In the genomic region with DNA sequence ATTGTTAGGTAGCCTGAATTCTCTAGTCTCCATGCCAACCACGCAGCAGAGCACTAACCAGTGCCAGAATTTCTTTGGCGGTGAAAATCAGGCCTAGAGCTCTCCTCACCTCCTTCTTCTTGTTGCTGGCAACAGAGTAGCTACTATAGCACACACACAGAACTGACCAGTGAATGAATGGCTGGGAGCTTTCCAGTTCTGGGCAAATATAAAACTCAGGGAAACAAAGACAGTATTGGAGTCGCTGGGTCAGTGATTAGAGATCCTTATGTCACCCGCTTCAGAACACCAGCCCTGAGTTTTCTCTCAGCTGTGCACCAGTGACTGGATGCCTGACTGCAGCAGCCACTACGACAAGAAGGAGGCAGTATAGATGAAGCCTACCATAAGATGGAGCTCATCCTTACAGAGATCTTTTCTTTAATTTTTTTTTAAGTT, we compare ENCODE assay signal across 1 cellular context.
TF ChIP-seq lines count a peak whose summit lies in the region.

No MANE protein-coding gene starts in this region.

TF ChIP-seq in HCT116, 20 proteins besides CTCF, POLR2A, EP300 and RAD21:
- no peak for TF ChIP-seq ELF1 (IDR thresholded peaks at IDR 0.05; ENCODE audit: borderline replicate concordance, low read depth)
- TF ChIP-seq EZH2 (IDR thresholded peaks at IDR 0.05): no peak
- TF ChIP-seq CEBPB (IDR thresholded peaks at IDR 0.05; ENCODE audit: low read depth): no peak
